14 cellular contexts compared by ENCODE assay signal in genomic region chr12:91810531-91810930, GRCh38.
DNase-seq lines count a peak whose midpoint lies in the region; ATAC-seq and TF ChIP-seq lines count a peak whose summit lies in the region.
"Had no signal": no experiment of that assay in that cellular context is flagged by ENCODE, and none has a peak within 500 bp of the region (broad histone marks: within the 10 kb centered on the region; RNA-seq: fewer than 3 reads in every experiment).

No MANE protein-coding gene starts in this region.

- peaks cover 1 to 43% (median 6%) of the 10 kb centered on the region in 7 donors for H3K9me3 Mint-ChIP-seq in CD4-positive, CD25-positive, alpha-beta regulatory T cell
- H3K9me3 Mint-ChIP-seq in CD4-positive, alpha-beta memory T cell: peaks cover 0 to 52% (median 28%) of the 10 kb centered on the region in 8 donors
- peaks cover 10 to 60% (median 31%) of the 10 kb centered on the region in 11 donors for H3K9me3 Mint-ChIP-seq in naive thymus-derived CD4-positive, alpha-beta T cell

- DNase-seq in CD4-positive, CD25-positive, alpha-beta regulatory T cell: peak in 1 of 3 donors; percentile 4
- no peak for DNase-seq in CD4-positive, alpha-beta memory T cell
- no peak for DNase-seq in naive thymus-derived CD4-positive, alpha-beta T cell
- DNase-seq in upper lobe of right lung (no peak), Peyer's patch (no peak)
- DNase-seq: C1 segment of cervical spinal cord, DMS53, GF-D8, GOT3, H9 had no signal

- intact Hi-C loops in CD4-positive, alpha-beta memory T cell (cut with micrococcal nuclease): loop anchor here (5.0 to 10.0 kb wide), 4 partner anchors 114 to 597 kb away; no protein-coding TSS in a partner anchor
- intact Hi-C loops in naive thymus-derived CD4-positive, alpha-beta T cell (cut with micrococcal nuclease): loop anchor here (1.0 to 10.0 kb wide), 8 partner anchors 22 to 837 kb away; no protein-coding TSS in a partner anchor
- intact Hi-C loops in upper lobe of right lung (cut with DNase I): no loop called here

- ATAC-seq in CD4-positive, CD25-positive, alpha-beta regulatory T cell (ENCODE audit: low read depth in 2 of 2): no peak
- ATAC-seq in GM21717 (IDR thresholded peaks at IDR 0.05; ENCODE audit: unreplicated experiment) (peak; percentile 67), upper lobe of right lung (no peak), HG03045 (IDR thresholded peaks at IDR 0.05; ENCODE audit: unreplicated experiment) (no peak)
- no peak for ATAC-seq in naive thymus-derived CD4-positive, alpha-beta T cell
- ATAC-seq: HepG2 had no signal

- peak overlapping the region in 3 of 4 donors; percentile 25 to 49 (median 48) for H3K4me3 Mint-ChIP-seq in CD4-positive, CD25-positive, alpha-beta regulatory T cell
- H3K4me3 Mint-ChIP-seq in CD4-positive, alpha-beta memory T cell: peak overlapping the region in 1 of 8 donors; percentile 13
- peak overlapping the region in 5 of 10 donors; percentile 14 to 48 (median 37) for H3K4me3 Mint-ChIP-seq in naive thymus-derived CD4-positive, alpha-beta T cell
- H3K4me3 Mint-ChIP-seq: B cell, H9 had no signal

- CTCF ChIA-PET in CD4-positive, alpha-beta memory T cell (lab: Charles Lee; ENCODE audit: partially characterized antibody): interaction anchor here (1.0 to 4.3 kb wide), 43 partner anchors 10 to 839 kb away, joined by 3 to 45 read pairs (median 8); partner anchors contain the start of gene BTG1
- CTCF ChIA-PET in naive thymus-derived CD4-positive, alpha-beta T cell (lab: Charles Lee): interaction anchor here (0.6 to 3.6 kb wide), 21 partner anchors 10 to 759 kb away, joined by 3 to 20 read pairs (median 6); no protein-coding TSS in a partner anchor

- H3K27me3 ChIP-seq in CD4-positive, CD25-positive, alpha-beta regulatory T cell (ENCODE audit: control insufficient read depth, insufficient read depth, low read length): no peaks in the 10 kb centered on the region
- no peaks in the 10 kb centered on the region for H3K27me3 ChIP-seq in CD4-positive, alpha-beta memory T cell (ENCODE audit: insufficient read depth, low read length)
- no peaks in the 10 kb centered on the region for H3K27me3 ChIP-seq in naive thymus-derived CD4-positive, alpha-beta T cell (ENCODE audit: control insufficient read depth in 2 of 2, insufficient read depth in 2 of 2, low read length in 2 of 2)
- no peaks in the 10 kb centered on the region for H3K27me3 ChIP-seq in upper lobe of right lung
- no peaks in the 10 kb centered on the region for H3K27me3 ChIP-seq in Peyer's patch

- H3K36me3 Mint-ChIP-seq in CD4-positive, CD25-positive, alpha-beta regulatory T cell: peaks cover 14% of the 10 kb centered on the region
- peaks cover 8 to 27% of the 10 kb centered on the region in 2 donors for H3K36me3 Mint-ChIP-seq in CD4-positive, alpha-beta memory T cell
- H3K36me3 Mint-ChIP-seq in naive thymus-derived CD4-positive, alpha-beta T cell: peaks cover 22 to 45% (median 27%) of the 10 kb centered on the region in 5 donors

- peaks cover 18% of the 10 kb centered on the region for H3K4me1 ChIP-seq in CD4-positive, CD25-positive, alpha-beta regulatory T cell (ENCODE audit: control insufficient read depth, insufficient read depth, low read length, poor library complexity, severe bottlenecking)
- peaks cover 8% of the 10 kb centered on the region for H3K4me1 ChIP-seq in CD4-positive, alpha-beta memory T cell (ENCODE audit: insufficient read depth, low read length)
- peaks cover 0 to 15% of the 10 kb centered on the region in 2 donors for H3K4me1 ChIP-seq in naive thymus-derived CD4-positive, alpha-beta T cell (ENCODE audit: control insufficient read depth in 2 of 2, insufficient read depth in 2 of 2, low read length in 2 of 2)
- H3K4me1 ChIP-seq in upper lobe of right lung (no peaks in the 10 kb centered on the region), Peyer's patch (no peaks in the 10 kb centered on the region)

- H3K4me3 ChIP-seq in CD4-positive, CD25-positive, alpha-beta regulatory T cell (ENCODE audit: low read depth, low read length): peak overlapping the region; percentile 59
- no peak overlapping the region for H3K4me3 ChIP-seq in CD4-positive, alpha-beta memory T cell (ENCODE audit: low read length in 2 of 2)
- H3K4me3 ChIP-seq in naive thymus-derived CD4-positive, alpha-beta T cell (ENCODE audit: low read length): no peak overlapping the region
- H3K4me3 ChIP-seq in upper lobe of right lung (no peak overlapping the region), Peyer's patch (no peak overlapping the region)

- H3K36me3 ChIP-seq in CD4-positive, CD25-positive, alpha-beta regulatory T cell (ENCODE audit: control insufficient read depth, insufficient read depth, low read length): no peaks in the 10 kb centered on the region
- no peaks in the 10 kb centered on the region for H3K36me3 ChIP-seq in CD4-positive, alpha-beta memory T cell (ENCODE audit: insufficient read depth, low read length)
- no peaks in the 10 kb centered on the region for H3K36me3 ChIP-seq in naive thymus-derived CD4-positive, alpha-beta T cell (ENCODE audit: control insufficient read depth in 2 of 3, insufficient read depth in 3 of 3, low read length in 3 of 3)
- H3K36me3 ChIP-seq in upper lobe of right lung (no peaks in the 10 kb centered on the region), Peyer's patch (no peaks in the 10 kb centered on the region)

- no peaks in the 10 kb centered on the region for H3K27me3 Mint-ChIP-seq in CD4-positive, CD25-positive, alpha-beta regulatory T cell
- no peaks in the 10 kb centered on the region for H3K27me3 Mint-ChIP-seq in CD4-positive, alpha-beta memory T cell
- H3K27me3 Mint-ChIP-seq in naive thymus-derived CD4-positive, alpha-beta T cell: no peaks in the 10 kb centered on the region
- H3K27me3 Mint-ChIP-seq: B cell had no signal

- TF ChIP-seq CTCF in upper lobe of right lung (IDR thresholded peaks at IDR 0.05) (no peak), Peyer's patch (IDR thresholded peaks at IDR 0.05) (no peak)

- POLR2A ChIA-PET in CD4-positive, alpha-beta memory T cell (lab: Charles Lee; ENCODE audit: partially characterized antibody): interaction anchor here (1.1 to 5.2 kb wide), 7 partner anchors 30 to 333 kb away, joined by 3 to 99 read pairs (median 11); partner anchors contain the start of gene BTG1
- POLR2A ChIA-PET in naive thymus-derived CD4-positive, alpha-beta T cell (lab: Charles Lee): interaction anchor here (1.0 to 6.5 kb wide), 14 partner anchors 10 to 334 kb away, joined by 3 to 57 read pairs (median 7); partner anchors contain the start of gene BTG1

- H3K4me1 Mint-ChIP-seq in CD4-positive, CD25-positive, alpha-beta regulatory T cell: peaks cover 26 to 56% (median 34%) of the 10 kb centered on the region in 4 donors
- peaks cover 4 to 13% (median 12%) of the 10 kb centered on the region in 4 donors for H3K4me1 Mint-ChIP-seq in CD4-positive, alpha-beta memory T cell
- H3K4me1 Mint-ChIP-seq in naive thymus-derived CD4-positive, alpha-beta T cell: peaks cover 9 to 43% (median 35%) of the 10 kb centered on the region in 7 donors
- H3K4me1 Mint-ChIP-seq: H9 had no signal

- H3K9me3 ChIP-seq in CD4-positive, CD25-positive, alpha-beta regulatory T cell (ENCODE audit: control insufficient read depth in 2 of 2, low read length in 2 of 2): peaks cover 11 to 14% of the 10 kb centered on the region in 2 experiments
- no peaks in the 10 kb centered on the region for H3K9me3 ChIP-seq in CD4-positive, alpha-beta memory T cell (ENCODE audit: control insufficient read depth in 1 of 2, low read length in 2 of 2)
- peaks cover 0 to 8% (median 0%) of the 10 kb centered on the region in 3 experiments for H3K9me3 ChIP-seq in naive thymus-derived CD4-positive, alpha-beta T cell (ENCODE audit: control insufficient read depth in 2 of 3, low read length in 3 of 3)
- no peaks in the 10 kb centered on the region for H3K9me3 ChIP-seq in upper lobe of right lung
- peaks cover 0 to 6% (median under 1%) of the 10 kb centered on the region in 4 donors for H3K9me3 ChIP-seq in Peyer's patch

- H3K27ac ChIP-seq in CD4-positive, CD25-positive, alpha-beta regulatory T cell (ENCODE audit: insufficient read depth, low read length, poor library complexity, severe bottlenecking): peak overlapping the region; percentile 35
- H3K27ac ChIP-seq in CD4-positive, alpha-beta memory T cell (ENCODE audit: low read depth, low read length): no peak overlapping the region
- H3K27ac ChIP-seq in naive thymus-derived CD4-positive, alpha-beta T cell (ENCODE audit: low read depth, low read length): no peak overlapping the region
- H3K27ac ChIP-seq in upper lobe of right lung (no peak overlapping the region), Peyer's patch (no peak overlapping the region)

- no peak for TF ChIP-seq POLR2A in Peyer's patch (IDR thresholded peaks at IDR 0.05)

- H3K27ac Mint-ChIP-seq in CD4-positive, CD25-positive, alpha-beta regulatory T cell: peak overlapping the region in 2 of 3 donors; percentile 72 to 85
- H3K27ac Mint-ChIP-seq in CD4-positive, alpha-beta memory T cell: peak overlapping the region in 4 of 7 donors; percentile 7 to 65 (median 50)
- H3K27ac Mint-ChIP-seq in naive thymus-derived CD4-positive, alpha-beta T cell: peak overlapping the region in 6 of 9 donors; percentile 20 to 87 (median 66)
- H3K27ac Mint-ChIP-seq: B cell, H9 had no signal
